ENCODE assay signal across 1 cellular context in the genomic region with DNA sequence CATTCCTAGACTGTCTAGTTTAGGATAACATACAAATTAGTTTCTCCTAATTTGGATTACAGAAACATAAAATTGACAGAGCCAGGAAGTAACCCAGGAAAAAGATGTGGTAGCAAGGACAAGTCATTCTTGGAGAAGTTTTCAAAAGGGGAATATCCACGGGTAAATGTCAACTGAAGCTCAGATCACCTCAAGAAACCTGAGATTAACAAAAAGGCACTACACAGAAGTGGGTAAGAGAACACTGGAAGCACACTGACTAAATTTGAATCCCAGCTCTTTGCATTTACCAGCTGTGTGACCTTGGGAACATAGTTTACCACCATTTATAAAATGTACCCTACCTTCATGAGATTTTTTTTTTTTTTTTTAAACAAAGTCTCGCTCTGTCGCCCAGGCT.
TF ChIP-seq lines count a peak whose summit lies in the region.

No MANE protein-coding gene starts in this region.

TF ChIP-seq in WTC11, 78 proteins besides CTCF, POLR2A, EP300 and RAD21 (continued from another document):
- TF ChIP-seq, protein P1, sequence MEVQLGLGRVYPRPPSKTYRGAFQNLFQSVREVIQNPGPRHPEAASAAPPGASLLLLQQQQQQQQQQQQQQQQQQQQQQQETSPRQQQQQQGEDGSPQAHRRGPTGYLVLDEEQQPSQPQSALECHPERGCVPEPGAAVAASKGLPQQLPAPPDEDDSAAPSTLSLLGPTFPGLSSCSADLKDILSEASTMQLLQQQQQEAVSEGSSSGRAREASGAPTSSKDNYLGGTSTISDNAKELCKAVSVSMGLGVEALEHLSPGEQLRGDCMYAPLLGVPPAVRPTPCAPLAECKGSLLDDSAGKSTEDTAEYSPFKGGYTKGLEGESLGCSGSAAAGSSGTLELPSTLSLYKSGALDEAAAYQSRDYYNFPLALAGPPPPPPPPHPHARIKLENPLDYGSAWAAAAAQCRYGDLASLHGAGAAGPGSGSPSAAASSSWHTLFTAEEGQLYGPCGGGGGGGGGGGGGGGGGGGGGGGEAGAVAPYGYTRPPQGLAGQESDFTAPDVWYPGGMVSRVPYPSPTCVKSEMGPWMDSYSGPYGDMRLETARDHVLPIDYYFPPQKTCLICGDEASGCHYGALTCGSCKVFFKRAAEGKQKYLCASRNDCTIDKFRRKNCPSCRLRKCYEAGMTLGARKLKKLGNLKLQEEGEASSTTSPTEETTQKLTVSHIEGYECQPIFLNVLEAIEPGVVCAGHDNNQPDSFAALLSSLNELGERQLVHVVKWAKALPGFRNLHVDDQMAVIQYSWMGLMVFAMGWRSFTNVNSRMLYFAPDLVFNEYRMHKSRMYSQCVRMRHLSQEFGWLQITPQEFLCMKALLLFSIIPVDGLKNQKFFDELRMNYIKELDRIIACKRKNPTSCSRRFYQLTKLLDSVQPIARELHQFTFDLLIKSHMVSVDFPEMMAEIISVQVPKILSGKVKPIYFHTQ (CRISPR knock-in tag; IDR thresholded peaks at IDR 0.05): no peak
- TF ChIP-seq, protein P2, sequence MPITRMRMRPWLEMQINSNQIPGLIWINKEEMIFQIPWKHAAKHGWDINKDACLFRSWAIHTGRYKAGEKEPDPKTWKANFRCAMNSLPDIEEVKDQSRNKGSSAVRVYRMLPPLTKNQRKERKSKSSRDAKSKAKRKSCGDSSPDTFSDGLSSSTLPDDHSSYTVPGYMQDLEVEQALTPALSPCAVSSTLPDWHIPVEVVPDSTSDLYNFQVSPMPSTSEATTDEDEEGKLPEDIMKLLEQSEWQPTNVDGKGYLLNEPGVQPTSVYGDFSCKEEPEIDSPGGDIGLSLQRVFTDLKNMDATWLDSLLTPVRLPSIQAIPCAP (CRISPR knock-in tag; IDR thresholded peaks at IDR 0.05): no peak
- TF ChIP-seq ZNF232 (CRISPR knock-in tag; IDR thresholded peaks at IDR 0.05) (no peak), SMAD4 (CRISPR knock-in tag; IDR thresholded peaks at IDR 0.05) (no peak), GRHL2 (CRISPR knock-in tag; IDR thresholded peaks at IDR 0.05; ENCODE audit: insufficient replicate concordance, severe bottlenecking) (no peak), HMGA2 (CRISPR knock-in tag; IDR thresholded peaks at IDR 0.05) (no peak), JAZF1 (CRISPR knock-in tag; IDR thresholded peaks at IDR 0.05) (no peak)
- TF ChIP-seq, protein P3, sequence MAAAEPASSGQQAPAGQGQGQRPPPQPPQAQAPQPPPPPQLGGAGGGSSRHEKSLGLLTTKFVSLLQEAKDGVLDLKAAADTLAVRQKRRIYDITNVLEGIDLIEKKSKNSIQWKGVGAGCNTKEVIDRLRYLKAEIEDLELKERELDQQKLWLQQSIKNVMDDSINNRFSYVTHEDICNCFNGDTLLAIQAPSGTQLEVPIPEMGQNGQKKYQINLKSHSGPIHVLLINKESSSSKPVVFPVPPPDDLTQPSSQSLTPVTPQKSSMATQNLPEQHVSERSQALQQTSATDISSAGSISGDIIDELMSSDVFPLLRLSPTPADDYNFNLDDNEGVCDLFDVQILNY (CRISPR knock-in tag; IDR thresholded peaks at IDR 0.05): no peak
- TF ChIP-seq, protein P4, sequence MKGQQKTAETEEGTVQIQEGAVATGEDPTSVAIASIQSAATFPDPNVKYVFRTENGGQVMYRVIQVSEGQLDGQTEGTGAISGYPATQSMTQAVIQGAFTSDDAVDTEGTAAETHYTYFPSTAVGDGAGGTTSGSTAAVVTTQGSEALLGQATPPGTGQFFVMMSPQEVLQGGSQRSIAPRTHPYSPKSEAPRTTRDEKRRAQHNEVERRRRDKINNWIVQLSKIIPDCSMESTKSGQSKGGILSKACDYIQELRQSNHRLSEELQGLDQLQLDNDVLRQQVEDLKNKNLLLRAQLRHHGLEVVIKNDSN (CRISPR knock-in tag; IDR thresholded peaks at IDR 0.05): no peak
- TF ChIP-seq, protein P5, sequence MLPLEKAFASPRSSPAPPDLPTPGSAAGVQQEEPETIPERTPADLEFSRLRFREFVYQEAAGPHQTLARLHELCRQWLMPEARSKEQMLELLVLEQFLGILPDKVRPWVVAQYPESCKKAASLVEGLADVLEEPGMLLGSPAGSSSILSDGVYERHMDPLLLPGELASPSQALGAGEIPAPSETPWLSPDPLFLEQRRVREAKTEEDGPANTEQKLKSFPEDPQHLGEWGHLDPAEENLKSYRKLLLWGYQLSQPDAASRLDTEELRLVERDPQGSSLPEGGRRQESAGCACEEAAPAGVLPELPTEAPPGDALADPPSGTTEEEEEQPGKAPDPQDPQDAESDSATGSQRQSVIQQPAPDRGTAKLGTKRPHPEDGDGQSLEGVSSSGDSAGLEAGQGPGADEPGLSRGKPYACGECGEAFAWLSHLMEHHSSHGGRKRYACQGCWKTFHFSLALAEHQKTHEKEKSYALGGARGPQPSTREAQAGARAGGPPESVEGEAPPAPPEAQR (CRISPR knock-in tag; IDR thresholded peaks at IDR 0.05): no peak
- TF ChIP-seq, protein P6, sequence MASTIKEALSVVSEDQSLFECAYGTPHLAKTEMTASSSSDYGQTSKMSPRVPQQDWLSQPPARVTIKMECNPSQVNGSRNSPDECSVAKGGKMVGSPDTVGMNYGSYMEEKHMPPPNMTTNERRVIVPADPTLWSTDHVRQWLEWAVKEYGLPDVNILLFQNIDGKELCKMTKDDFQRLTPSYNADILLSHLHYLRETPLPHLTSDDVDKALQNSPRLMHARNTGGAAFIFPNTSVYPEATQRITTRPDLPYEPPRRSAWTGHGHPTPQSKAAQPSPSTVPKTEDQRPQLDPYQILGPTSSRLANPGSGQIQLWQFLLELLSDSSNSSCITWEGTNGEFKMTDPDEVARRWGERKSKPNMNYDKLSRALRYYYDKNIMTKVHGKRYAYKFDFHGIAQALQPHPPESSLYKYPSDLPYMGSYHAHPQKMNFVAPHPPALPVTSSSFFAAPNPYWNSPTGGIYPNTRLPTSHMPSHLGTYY (CRISPR knock-in tag; IDR thresholded peaks at IDR 0.05): no peak
- TF ChIP-seq, protein P7, sequence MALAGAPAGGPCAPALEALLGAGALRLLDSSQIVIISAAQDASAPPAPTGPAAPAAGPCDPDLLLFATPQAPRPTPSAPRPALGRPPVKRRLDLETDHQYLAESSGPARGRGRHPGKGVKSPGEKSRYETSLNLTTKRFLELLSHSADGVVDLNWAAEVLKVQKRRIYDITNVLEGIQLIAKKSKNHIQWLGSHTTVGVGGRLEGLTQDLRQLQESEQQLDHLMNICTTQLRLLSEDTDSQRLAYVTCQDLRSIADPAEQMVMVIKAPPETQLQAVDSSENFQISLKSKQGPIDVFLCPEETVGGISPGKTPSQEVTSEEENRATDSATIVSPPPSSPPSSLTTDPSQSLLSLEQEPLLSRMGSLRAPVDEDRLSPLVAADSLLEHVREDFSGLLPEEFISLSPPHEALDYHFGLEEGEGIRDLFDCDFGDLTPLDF (CRISPR knock-in tag; IDR thresholded peaks at IDR 0.05): no peak
